Comparison of ENCODE assay signal across 27 cellular contexts in genomic region chr6:94163877-94164276, GRCh38.
"Had no signal": no experiment of that assay in that cellular context is flagged by ENCODE, and none has a peak within 500 bp of the region (broad histone marks: within the 10 kb centered on the region; RNA-seq: fewer than 3 reads in every experiment).

No MANE protein-coding gene starts in this region.

- H3K36me3 ChIP-seq: stomach, suprapubic skin, thoracic aorta, thyroid gland, tibial artery, tibial nerve, transverse colon, upper lobe of left lung, upper lobe of right lung, uterus, vagina had no signal

- H3K4me1 ChIP-seq: stomach, suprapubic skin, testis, thyroid gland, tibial artery, tibial nerve, transverse colon, upper lobe of left lung, upper lobe of right lung, uterus, vagina had no signal

- H3K27ac ChIP-seq: stomach, suprapubic skin, testis, thoracic aorta, thyroid gland, tibial artery, tibial nerve, transverse colon, upper lobe of left lung, upper lobe of right lung, uterus, vagina had no signal

- FAIRE-seq: urothelium cell line had no signal

- DNase-seq: stimulated activated CD4-positive, alpha-beta T cell treated with anti-CD3 and anti-CD28 coated beads, Interleukin-2, amount 100 ng/mL, for 48 hours; stimulated activated CD4-positive, alpha-beta T cell treated with anti-CD3 and anti-CD28 coated beads, Interleukin-4, amount 100 ng/mL, for 1 hour; stimulated activated CD4-positive, alpha-beta T cell treated with anti-CD3 and anti-CD28 coated beads, Interleukin-4, amount 100 ng/mL, for 24 hours; stimulated activated CD4-positive, alpha-beta T cell treated with anti-CD3 and anti-CD28 coated beads, Interleukin-4, amount 100 ng/mL, for 4 hours; stimulated activated CD8-positive, alpha-beta memory T cell treated with anti-CD3 and anti-CD28 coated beads, Interleukin-4, amount 100 ng/mL, for 48 hours; stimulated activated naive B cell treated with anti-CD40 and anti-IgM and Interleukin-4, amounts not matched to agents 10 μg/mL and 1 μg/mL and 100 μg/mL, for 72 hours; stimulated activated naive CD4-positive, alpha-beta T cell; stimulated activated naive CD4-positive, alpha-beta T cell treated with Interleukin-2 at 50 U/mL for 16 hours; stimulated activated naive CD8-positive, alpha-beta T cell treated with anti-CD3 and anti-CD28 coated beads, Interleukin-15, amount 100 ng/mL, for 72 hours; stimulated activated naive CD8-positive, alpha-beta T cell treated with anti-CD3 and anti-CD28 coated beads, Interleukin-15, Interleukin-2, amounts not matched to agents 100 U/mL and 50 U/mL, for 24 hours; stomach; substantia nigra; testis; thyroid gland; tibial artery; transverse colon; trophoblast cell; upper lobe of left lung; upper lobe of right lung; uterus had no signal

- H3K9me3 ChIP-seq: stomach, suprapubic skin, testis, thoracic aorta, thyroid gland, tibial artery, transverse colon, upper lobe of right lung, uterus, vagina had no signal

- ATAC-seq: stimulated activated effector memory CD8-positive, alpha-beta T cell treated with anti-CD3 and anti-CD28 coated beads, Interleukin-12 subunit alpha, Interleukin-12 subunit beta, amount 100 ng/mL, for 72 hours; stimulated activated memory B cell treated with anti-CD40 and anti-IgM and Interleukin-4, amounts not matched to agents 10 μg/mL and 1 μg/mL and 100 μg/mL, for 72 hours; stimulated activated naive B cell treated with anti-CD40 and anti-IgM and Interleukin-4, amounts not matched to agents 10 μg/mL and 1 μg/mL and 100 μg/mL, for 72 hours; stimulated activated naive CD8-positive, alpha-beta T cell treated with anti-CD3 and anti-CD28 coated beads, Interleukin-15, amount 100 ng/mL, for 72 hours; stimulated activated naive CD8-positive, alpha-beta T cell treated with anti-CD3 and anti-CD28 coated beads, Interleukin-15, Interleukin-2, amounts not matched to agents 100 U/mL and 50 U/mL, for 24 hours; upper lobe of right lung had no signal

- H3K27me3 ChIP-seq: stomach, suprapubic skin, testis, thyroid gland, tibial artery, tibial nerve, transverse colon, upper lobe of left lung, upper lobe of right lung, uterus, vagina had no signal

- H3K4me3 ChIP-seq: stomach, suprapubic skin, testis, thoracic aorta, thyroid gland, tibial artery, tibial nerve, transverse colon, upper lobe of left lung, upper lobe of right lung, uterus, vagina had no signal
